In genomic region chr1:10601342-10602060, GRCh38 we compare ENCODE assay signal across 1 cellular context.
TF ChIP-seq lines count a peak whose summit lies in the region.

No MANE protein-coding gene starts in this region.

TF ChIP-seq in GM23338, 12 proteins besides CTCF, POLR2A, EP300 and RAD21:
- TF ChIP-seq JUNB (IDR thresholded peaks at IDR 0.05; ENCODE audit: unreplicated experiment), result no peak
- TF ChIP-seq ZNF331 (CRISPR knock-in tag; IDR thresholded peaks at IDR 0.05; ENCODE audit: low read depth), result no peak
- no peak for TF ChIP-seq ZNF462 (CRISPR knock-in tag; IDR thresholded peaks at IDR 0.05)
- TF ChIP-seq POLR2AphosphoS5 (IDR thresholded peaks at IDR 0.05; ENCODE audit: low read depth), result no peak
- TF ChIP-seq ETS1 (IDR thresholded peaks at IDR 0.05), result no peak
- no peak for TF ChIP-seq NANOG (IDR thresholded peaks at IDR 0.05; ENCODE audit: borderline replicate concordance)
- TF ChIP-seq CREB1 (CRISPR knock-in tag; IDR thresholded peaks at IDR 0.05; ENCODE audit: low read depth), result no peak
- no peak for TF ChIP-seq REST (IDR thresholded peaks at IDR 0.05; ENCODE audit: unreplicated experiment)
- no peak for TF ChIP-seq EZH2phosphoT487 (IDR thresholded peaks at IDR 0.05; ENCODE audit: unreplicated experiment)
- no peak for TF ChIP-seq STAT1 (IDR thresholded peaks at IDR 0.05; ENCODE audit: unreplicated experiment)
- TF ChIP-seq EZH2 (IDR thresholded peaks at IDR 0.05; ENCODE audit: low read depth, unreplicated experiment), result no peak
- TF ChIP-seq ZNF114 (CRISPR knock-in tag; IDR thresholded peaks at IDR 0.05), result no peak
